Comparison of ENCODE assay signal across 8 cellular contexts in genomic region chrX:47854474-47854873, GRCh38. TPM values are rescaled to one million over a fixed set of nuclear protein-coding genes. Genes with fewer than 3 reads are reported as not detected.
A peak's percentile ranks its signal among the peaks of the same experiment; 100 is the strongest.
DNase-seq lines count a peak whose midpoint lies in the region; ATAC-seq and TF ChIP-seq lines count a peak whose summit lies in the region.
"Had no signal": no experiment of that assay in that cellular context is flagged by ENCODE, and none has a peak within 500 bp of the region (broad histone marks: within the 10 kb centered on the region; RNA-seq: fewer than 3 reads in every experiment).

No MANE protein-coding gene starts in this region.

- H3K27me3 Mint-ChIP-seq in chondrocyte (ENCODE audit: low read depth): no peaks in the 10 kb centered on the region

- no peak overlapping the region for H3K27ac ChIP-seq in Panc1 (ENCODE audit: low read length)

- no peak overlapping the region for H3K27ac Mint-ChIP-seq in chondrocyte (ENCODE audit: unreplicated experiment)
- H3K27ac Mint-ChIP-seq: stimulated activated naive B cell treated with anti-CD40 and anti-IgM and Interleukin-4, amounts not matched to agents 10 μg/mL and 1 μg/mL and 100 μg/mL, for 72 hours had no signal

- intact Hi-C loops in Panc1 (cut with micrococcal nuclease; ENCODE audit: unreplicated experiment): loop anchor here (1.0 kb wide), 1 partner anchor 172 kb away; no protein-coding TSS in a partner anchor

- H3K4me1 ChIP-seq in Panc1 (ENCODE audit: control insufficient read depth, insufficient read depth, low read length): no peaks in the 10 kb centered on the region

- H3K9me3 Mint-ChIP-seq in chondrocyte (ENCODE audit: low read depth): peaks cover 7% of the 10 kb centered on the region
- H3K9me3 Mint-ChIP-seq: stimulated activated naive B cell treated with anti-CD40 and anti-IgM and Interleukin-4, amounts not matched to agents 10 μg/mL and 1 μg/mL and 100 μg/mL, for 72 hours had no signal

- H3K36me3 ChIP-seq in Panc1 (ENCODE audit: control insufficient read depth, insufficient read depth, low read length): no peaks in the 10 kb centered on the region

- in situ Hi-C loops in Panc1 (cut with HindIII; ENCODE audit: low pct_unique_long_range_greater_than_20kb, low sequenced_read_pairs): no loop called here

- peaks cover 12% of the 10 kb centered on the region for H3K36me3 Mint-ChIP-seq in chondrocyte (ENCODE audit: low read depth)

- no peak for DNase-seq in Panc1 (ENCODE audit: low read depth, low spot score)
- no peak for DNase-seq in chondrocyte (ENCODE audit: low spot score)
- peak; percentile 10 for DNase-seq in mucosa of gallbladder (ENCODE audit: low spot score)
- DNase-seq in DMS79 treated with DMSO at 0.1 percent for 48 hours (lab: John Stamatoyannopoulos, UW): no peak
- DNase-seq in NCI-H128 (lab: John Stamatoyannopoulos, UW; ENCODE audit: unreplicated experiment): no peak
- DNase-seq: stimulated activated naive B cell treated with anti-CD40 and anti-IgM and Interleukin-4, amounts not matched to agents 10 μg/mL and 1 μg/mL and 100 μg/mL, for 72 hours had no signal

- BruUV-seq in Panc1 (replicated peaks; lab: Mats Ljungman, UMichigan): no TSS peak

- peak; percentile 46 for TF ChIP-seq CTCF in GM12873 (IDR thresholded peaks at IDR 0.05; ENCODE audit: insufficient read depth, low read depth, low read length, missing control alignments)
- TF ChIP-seq CTCF in Panc1 (IDR thresholded peaks at IDR 0.05): peak; percentile 75
- TF ChIP-seq CTCF in chondrocyte (IDR thresholded peaks at IDR 0.05): peak; percentile 64

- CTCF ChIA-PET in Panc1 (lab: Charles Lee): interaction anchor here (1.0 kb wide), 1 partner anchor 172 kb away, joined by 3 read pairs; no protein-coding TSS in a partner anchor

- no peak overlapping the region for H3K4me3 Mint-ChIP-seq in chondrocyte (ENCODE audit: unreplicated experiment)
- H3K4me3 Mint-ChIP-seq: stimulated activated naive B cell treated with anti-CD40 and anti-IgM and Interleukin-4, amounts not matched to agents 10 μg/mL and 1 μg/mL and 100 μg/mL, for 72 hours had no signal

- POLR2A ChIA-PET in Panc1 (lab: Charles Lee): no interaction called here

- peak; percentile 84; the same call in 1 of the 2 replicates for ATAC-seq in Panc1
- ATAC-seq in GM19023 (IDR thresholded peaks at IDR 0.05; ENCODE audit: unreplicated experiment): no peak

- no peaks in the 10 kb centered on the region for H3K27me3 ChIP-seq in Panc1 (ENCODE audit: control insufficient read depth, insufficient read depth, low read length)

- no peaks in the 10 kb centered on the region for H3K9me3 ChIP-seq in Panc1 (ENCODE audit: control insufficient read depth, insufficient read depth, low read depth, low read length)

- no peaks in the 10 kb centered on the region for H3K4me1 Mint-ChIP-seq in chondrocyte (ENCODE audit: low read depth)

- no peak overlapping the region for H3K4me3 ChIP-seq in Panc1 (ENCODE audit: low read depth in 2 of 2, low read length in 2 of 2)

RNA-seq across cellular contexts. Expression of gene ZNF81, which starts 17.8 kb away (rescaled TPM):
- 10.7 TPM for total RNA-seq in Panc1 (2021; ENCODE audit: unreplicated experiment)
- 3.3 TPM for polyA plus RNA-seq in Panc1 (2012; ENCODE audit: insufficient read length)
- 8.5 to 15.8 TPM (median 8.6 TPM) in 3 replicates for total RNA-seq in chondrocyte
- total RNA-seq in mucosa of gallbladder: 10.4 TPM
